1 cellular context compared by ENCODE assay signal in genomic region chr7:77200542-77200941, GRCh38.
TF ChIP-seq lines count a peak whose summit lies in the region.

No MANE protein-coding gene starts in this region.

TF ChIP-seq in GM12878, 131 proteins besides CTCF, POLR2A, EP300 and RAD21 (continued from another document):
- peak; percentile 49; the same call in 1 of the 2 replicates for TF ChIP-seq PKNOX1 (IDR thresholded peaks at IDR 0.05)
